In genomic region chr12:62891805-62892549, GRCh38 we compare ENCODE assay signal across 24 cellular contexts. TPM values are rescaled to one million over a fixed set of nuclear protein-coding genes. Genes with fewer than 3 reads are reported as not detected.
A peak's percentile ranks its signal among the peaks of the same experiment; 100 is the strongest.
DNase-seq lines count a peak whose midpoint lies in the region; ATAC-seq and TF ChIP-seq lines count a peak whose summit lies in the region.
"Had no signal": no experiment of that assay in that cellular context is flagged by ENCODE, and none has a peak within 500 bp of the region (broad histone marks: within the 10 kb centered on the region; RNA-seq: fewer than 3 reads in every experiment).

No MANE protein-coding gene starts in this region.

- no peaks in the 10 kb centered on the region for H3K9me2 ChIP-seq in hepatocyte (replicated peaks; ENCODE audit: insufficient read depth)

- H3K4me2 ChIP-seq in hepatocyte, result peak overlapping the region; percentile 26
- H3K4me2 ChIP-seq: GM23338 had no signal

- H3K36me3 ChIP-seq in hepatocyte (replicated peaks; ENCODE audit: insufficient read depth, low read depth), result no peaks in the 10 kb centered on the region
- no peaks in the 10 kb centered on the region for H3K36me3 ChIP-seq in effector memory CD4-positive, alpha-beta T cell (ENCODE audit: control insufficient read depth, insufficient read depth, low read length)
- H3K36me3 ChIP-seq: upper lobe of right lung had no signal

- no peaks in the 10 kb centered on the region for H4K20me1 ChIP-seq in hepatocyte (ENCODE audit: insufficient read depth, poor library complexity, severe bottlenecking)

- H3K9me3 Mint-ChIP-seq in activated T-cell treated with anti-CD3 and anti-CD28 coated beads, Interleukin-2, amount 50 U/mL, for 72 hours, result peaks cover 0 to 3% of the 10 kb centered on the region in 2 donors
- peaks cover 17% of the 10 kb centered on the region for H3K9me3 Mint-ChIP-seq in type B pancreatic cell
- no peaks in the 10 kb centered on the region for H3K9me3 Mint-ChIP-seq in naive thymus-derived CD8-positive, alpha-beta T cell
- H3K9me3 Mint-ChIP-seq: GM23338 had no signal

- no peaks in the 10 kb centered on the region for H3K36me3 Mint-ChIP-seq in activated T-cell treated with anti-CD3 and anti-CD28 coated beads, Interleukin-2, amount 50 U/mL, for 72 hours (ENCODE audit: insufficient read depth in 2 of 2)
- peaks cover 28% of the 10 kb centered on the region for H3K36me3 Mint-ChIP-seq in type B pancreatic cell
- H3K36me3 Mint-ChIP-seq in naive thymus-derived CD8-positive, alpha-beta T cell, result no peaks in the 10 kb centered on the region
- H3K36me3 Mint-ChIP-seq: brain had no signal

- DNase-seq in activated T-cell treated with anti-CD3 and anti-CD28 coated beads, Interleukin-2, amount 50 U/mL, for 72 hours, result no peak
- DNase-seq in activated T-cell treated with anti-CD3 and anti-CD28 coated beads, Interleukin-2, amount 50 U/mL, for 1 hour, result no peak
- peak; percentile 58 for DNase-seq in Jurkat, Clone E6-1 (ENCODE audit: low read depth, low spot score)
- DNase-seq in hepatocyte (ENCODE audit: low spot score) (peak; percentile 26), type B pancreatic cell (ENCODE audit: extremely low spot score, unreplicated experiment) (no peak)
- DNase-seq in naive thymus-derived CD8-positive, alpha-beta T cell, result no peak
- no peak for DNase-seq in effector memory CD4-positive, alpha-beta T cell
- DNase-seq: 8988T; activated CD4-positive, alpha-beta T cell treated with anti-CD3 and anti-CD28 coated beads for 4 hours; COR-L47; endodermal cell; NCI-H1417; NCI-H2107; NCI-H524; stimulated activated CD4-positive, alpha-beta T cell treated with anti-CD3 and anti-CD28 coated beads, Interleukin-4, amount 100 ng/mL, for 1 hour; stimulated activated naive CD8-positive, alpha-beta T cell treated with anti-CD3 and anti-CD28 coated beads, Interleukin-15, amount 100 ng/mL, for 72 hours; upper lobe of right lung had no signal

- TF ChIP-seq CTCF in hepatocyte (IDR thresholded peaks at IDR 0.05; ENCODE audit: poor library complexity), result no peak
- TF ChIP-seq CTCF in type B pancreatic cell (conservative IDR thresholded peaks at IDR 0.05), result no peak

- H3K27ac ChIP-seq in hepatocyte, result peak overlapping the region; percentile 53
- H3K27ac ChIP-seq in effector memory CD4-positive, alpha-beta T cell (ENCODE audit: insufficient read depth, low read length, poor library complexity, severe bottlenecking), result no peak overlapping the region
- H3K27ac ChIP-seq: upper lobe of right lung had no signal

- H3K27ac Mint-ChIP-seq in activated T-cell treated with anti-CD3 and anti-CD28 coated beads, Interleukin-2, amount 50 U/mL, for 72 hours, result no peak overlapping the region
- peak overlapping the region; percentile 40 for H3K27ac Mint-ChIP-seq in type B pancreatic cell
- H3K27ac Mint-ChIP-seq in naive thymus-derived CD8-positive, alpha-beta T cell, result no peak overlapping the region
- H3K27ac Mint-ChIP-seq: activated T-helper 2 cell treated with anti-CD3 and anti-CD28 coated beads, Interferon-gamma antibody, Interleukin-2, Interleukin-4, amounts not matched to agents 10 μg/mL and 5 μg/mL and 100 μg/mL, durations not matched to agents 14 hours and 24 hours and 36 hours; B cell; brain; endodermal cell; GM23338; stimulated activated naive CD8-positive, alpha-beta T cell treated with anti-CD3 and anti-CD28 coated beads, Interleukin-15, amount 100 ng/mL, for 72 hours had no signal

- no peaks in the 10 kb centered on the region for H3K27me3 ChIP-seq in hepatocyte
- no peaks in the 10 kb centered on the region for H3K27me3 ChIP-seq in effector memory CD4-positive, alpha-beta T cell (replicated peaks; ENCODE audit: control insufficient read depth, insufficient read depth, low read length, poor library complexity, severe bottlenecking)
- H3K27me3 ChIP-seq: upper lobe of right lung had no signal

- no peak overlapping the region for H3K4me3 Mint-ChIP-seq in activated T-cell treated with anti-CD3 and anti-CD28 coated beads, Interleukin-2, amount 50 U/mL, for 72 hours
- H3K4me3 Mint-ChIP-seq in type B pancreatic cell, result peak overlapping the region; percentile 57
- H3K4me3 Mint-ChIP-seq in naive thymus-derived CD8-positive, alpha-beta T cell, result no peak overlapping the region
- H3K4me3 Mint-ChIP-seq: B cell; brain; endodermal cell; GM23338; neural crest cell; stimulated activated naive CD8-positive, alpha-beta T cell treated with anti-CD3 and anti-CD28 coated beads, Interleukin-15, amount 100 ng/mL, for 72 hours had no signal

- no peak overlapping the region for H3K4me3 ChIP-seq in Jurkat, Clone E6-1 (ENCODE audit: low read length)
- no peak overlapping the region for H3K4me3 ChIP-seq in hepatocyte
- no peak overlapping the region for H3K4me3 ChIP-seq in effector memory CD4-positive, alpha-beta T cell (ENCODE audit: insufficient read depth, low read depth, low read length, poor library complexity, severe bottlenecking)
- H3K4me3 ChIP-seq: GM23338, upper lobe of right lung had no signal

- peaks cover 20% of the 10 kb centered on the region for H3K4me1 ChIP-seq in hepatocyte (ENCODE audit: insufficient read depth)
- no peaks in the 10 kb centered on the region for H3K4me1 ChIP-seq in effector memory CD4-positive, alpha-beta T cell (ENCODE audit: control insufficient read depth, insufficient read depth, low read length, poor library complexity, severe bottlenecking)
- H3K4me1 ChIP-seq: upper lobe of right lung had no signal

- peaks cover 12% of the 10 kb centered on the region for H3K4me1 Mint-ChIP-seq in activated T-cell treated with anti-CD3 and anti-CD28 coated beads, Interleukin-2, amount 50 U/mL, for 72 hours (ENCODE audit: low read depth)
- H3K4me1 Mint-ChIP-seq in type B pancreatic cell (ENCODE audit: unreplicated experiment), result peaks cover 32% of the 10 kb centered on the region
- H3K4me1 Mint-ChIP-seq in naive thymus-derived CD8-positive, alpha-beta T cell, result peaks cover 0 to 3% (median 0%) of the 10 kb centered on the region in 4 donors
- H3K4me1 Mint-ChIP-seq: B cell; brain; neural crest cell; stimulated activated naive CD8-positive, alpha-beta T cell treated with anti-CD3 and anti-CD28 coated beads, Interleukin-15, amount 100 ng/mL, for 72 hours had no signal

- POLR2A ChIA-PET in naive thymus-derived CD8-positive, alpha-beta T cell (lab: Charles Lee), result no interaction called here

- peaks cover 73% of the 10 kb centered on the region for H3K79me2 ChIP-seq in hepatocyte

- ATAC-seq in activated T-cell treated with anti-CD3 and anti-CD28 coated beads, Interleukin-2, amount 50 U/mL, for 72 hours (replicated peaks in 1 of 2), result peak; percentile 64 to 69
- no peak for ATAC-seq in HG03108 (IDR thresholded peaks at IDR 0.05; ENCODE audit: unreplicated experiment)
- no peak for ATAC-seq in naive thymus-derived CD8-positive, alpha-beta T cell
- ATAC-seq: GM23338; left lobe of liver; stimulated activated naive CD8-positive, alpha-beta T cell treated with anti-CD3 and anti-CD28 coated beads, Interleukin-15, amount 100 ng/mL, for 72 hours; upper lobe of right lung had no signal

- 51% methylated on average over 5 of the region's 5 CpGs for WGBS in hepatocyte (ENCODE audit: low lambda C conversion rate, missing lambda C conversion rate)

- no peak overlapping the region for H2AFZ ChIP-seq in hepatocyte
- H2AFZ ChIP-seq: GM23338 had no signal

- H3K27me3 Mint-ChIP-seq in activated T-cell treated with anti-CD3 and anti-CD28 coated beads, Interleukin-2, amount 50 U/mL, for 72 hours (ENCODE audit: low read depth), result peaks cover 5% of the 10 kb centered on the region
- no peaks in the 10 kb centered on the region for H3K27me3 Mint-ChIP-seq in type B pancreatic cell
- peaks cover 0 to 17% (median 0%) of the 10 kb centered on the region in 5 donors for H3K27me3 Mint-ChIP-seq in naive thymus-derived CD8-positive, alpha-beta T cell
- H3K27me3 Mint-ChIP-seq: B cell, brain had no signal

- H3K9me3 ChIP-seq in hepatocyte (ENCODE audit: low read depth), result no peaks in the 10 kb centered on the region
- H3K9me3 ChIP-seq in effector memory CD4-positive, alpha-beta T cell (ENCODE audit: control insufficient read depth, low read length), result no peaks in the 10 kb centered on the region
- H3K9me3 ChIP-seq: upper lobe of right lung had no signal

RNA-seq across cellular contexts. Expression of gene PPM1H, which starts 43.0 kb away (rescaled TPM):
- total RNA-seq in activated T-cell treated with anti-CD3 and anti-CD28 coated beads, Interleukin-2, amount 50 U/mL, for 72 hours, result not detected
- 4.9 TPM for polyA plus RNA-seq in Jurkat, Clone E6-1 (2012; ENCODE audit: insufficient read depth, insufficient read length)
- 19.6 and 21.8 TPM in 2 replicates for total RNA-seq in hepatocyte
- polyA plus RNA-seq in hepatocyte, result 9.2 TPM in 2 replicates
- total RNA-seq in type B pancreatic cell (ENCODE audit: low replicate concordance), result 31.0 and 78.9 TPM in 2 replicates
- total RNA-seq in naive thymus-derived CD8-positive, alpha-beta T cell, result not detected
- not detected for polyA plus RNA-seq in naive thymus-derived CD8-positive, alpha-beta T cell
- total RNA-seq: activated T-helper 2 cell treated with anti-CD3 and anti-CD28 coated beads, Interferon-gamma antibody, Interleukin-2, Interleukin-4, amounts not matched to agents 10 μg/mL and 5 μg/mL and 100 μg/mL, durations not matched to agents 14 hours and 24 hours and 36 hours; B cell had no signal

Comparison
In these comparisons a context has a peak if more than half of its experiments do, and no peak if none do; other contexts are left out.
1. ATAC-seq: peak in activated T-cell treated with anti-CD3 and anti-CD28 coated beads, Interleukin-2, amount 50 U/mL, for 72 hours (2 of 2); none in HG03108 (single experiment) and naive thymus-derived CD8-positive, alpha-beta T cell (0 of 2).
2. DNase-seq: peak in Jurkat, Clone E6-1 (single experiment) and hepatocyte (single experiment); none in activated T-cell treated with anti-CD3 and anti-CD28 coated beads, Interleukin-2, amount 50 U/mL, for 72 hours (0 of 2), activated T-cell treated with anti-CD3 and anti-CD28 coated beads, Interleukin-2, amount 50 U/mL, for 1 hour (single experiment), type B pancreatic cell (single experiment), naive thymus-derived CD8-positive, alpha-beta T cell (0 of 10) and effector memory CD4-positive, alpha-beta T cell (0 of 3).
3. RNA of gene PPM1H, which starts 43.0 kb away (total RNA-seq): 31.0 to 78.9 TPM in type B pancreatic cell and 19.6 to 21.8 TPM in hepatocyte; not detected in naive thymus-derived CD8-positive, alpha-beta T cell and not detected in activated T-cell treated with anti-CD3 and anti-CD28 coated beads, Interleukin-2, amount 50 U/mL, for 72 hours; every median in the first group is over 10 times any median in the second.